Comparison of ENCODE assay signal across 18 cellular contexts in genomic region chr18:50104421-50104820, GRCh38.
DNase-seq lines count a peak whose midpoint lies in the region; ATAC-seq and TF ChIP-seq lines count a peak whose summit lies in the region.
"Had no signal": no experiment of that assay in that cellular context is flagged by ENCODE, and none has a peak within 500 bp of the region (broad histone marks: within the 10 kb centered on the region; RNA-seq: fewer than 3 reads in every experiment).

No MANE protein-coding gene starts in this region.

- H3K27me3 ChIP-seq in RWPE2 (ENCODE audit: insufficient read depth, poor library complexity, severe bottlenecking), result no peaks in the 10 kb centered on the region

- H3K4me3 ChIP-seq in RWPE2 (ENCODE audit: severe bottlenecking), result no peak overlapping the region
- H3K4me3 ChIP-seq in foreskin fibroblast (ENCODE audit: low read depth in 1 of 2, low read length in 2 of 2), result no peak overlapping the region
- H3K4me3 ChIP-seq: GM12878, HAP-1 had no signal

- H3K4me1 Mint-ChIP-seq in glutamatergic neuron (ENCODE audit: low read depth, unreplicated experiment) (no peaks in the 10 kb centered on the region), CD14-positive monocyte (no peaks in the 10 kb centered on the region)
- H3K4me1 Mint-ChIP-seq: B cell; CD4-positive, alpha-beta memory T cell had no signal

- H3K36me3 Mint-ChIP-seq in glutamatergic neuron (ENCODE audit: unreplicated experiment), result no peaks in the 10 kb centered on the region
- H3K36me3 Mint-ChIP-seq in CD14-positive monocyte, result no peaks in the 10 kb centered on the region
- H3K36me3 Mint-ChIP-seq: CD4-positive, alpha-beta memory T cell had no signal

- peaks cover 7% of the 10 kb centered on the region for H3K4me1 ChIP-seq in RWPE2 (ENCODE audit: insufficient read depth, poor library complexity, severe bottlenecking)

- intact Hi-C loops in CD14-positive monocyte (cut with micrococcal nuclease), result no loop called here

- no peaks in the 10 kb centered on the region for H3K9me3 ChIP-seq in RWPE2 (ENCODE audit: severe bottlenecking)
- H3K9me3 ChIP-seq: HAP-1 had no signal

- no peaks in the 10 kb centered on the region for H3K36me3 ChIP-seq in RWPE2 (ENCODE audit: low read depth)
- H3K36me3 ChIP-seq: HAP-1 had no signal

- H3K9me3 Mint-ChIP-seq in glutamatergic neuron (ENCODE audit: unreplicated experiment) (no peaks in the 10 kb centered on the region), CD14-positive monocyte (peaks cover 0 to 3% (median 0%) of the 10 kb centered on the region in 7 donors)
- H3K9me3 Mint-ChIP-seq: HFFc6, IgD-negative memory B cell had no signal

- peak; percentile 11 for DNase-seq in Daoy (ENCODE audit: low read depth)
- DNase-seq in HPDE6-E6E7 (ENCODE audit: extremely low spot score), result peak; percentile 33
- DNase-seq in RWPE2 (ENCODE audit: low spot score), result no peak
- peak; percentile 20 to 21 for DNase-seq in foreskin fibroblast
- no peak for DNase-seq in glutamatergic neuron
- no peak for DNase-seq in NCI-H1436 (lab: John Stamatoyannopoulos, UW)
- DNase-seq in CD14-positive monocyte (ENCODE audit: low spot score), result no peak
- DNase-seq: C1 segment of cervical spinal cord; CD4-positive, alpha-beta memory T cell; DMS153; HFFc6; KG1 had no signal

- no peak overlapping the region for H3K4me3 Mint-ChIP-seq in glutamatergic neuron (ENCODE audit: unreplicated experiment)
- H3K4me3 Mint-ChIP-seq in CD14-positive monocyte, result no peak overlapping the region
- H3K4me3 Mint-ChIP-seq: B cell; CD4-positive, alpha-beta memory T cell; HFFc6; IgD-negative memory B cell had no signal

- no peak overlapping the region for H3K27ac ChIP-seq in RWPE2 (ENCODE audit: poor library complexity, severe bottlenecking)
- H3K27ac ChIP-seq: HL-60 had no signal

- no peak for TF ChIP-seq CTCF in RWPE2 (IDR thresholded peaks at IDR 0.05; ENCODE audit: poor library complexity, severe bottlenecking)
- no peak for TF ChIP-seq CTCF in foreskin fibroblast (IDR thresholded peaks at IDR 0.05; ENCODE audit: low read depth, low read length)
- no peak for TF ChIP-seq CTCF in glutamatergic neuron (IDR thresholded peaks at IDR 0.05; ENCODE audit: partially characterized antibody, unreplicated experiment)
- no peak for TF ChIP-seq CTCF in CD14-positive monocyte (IDR thresholded peaks at IDR 0.05)

- H3K27me3 Mint-ChIP-seq in glutamatergic neuron (ENCODE audit: unreplicated experiment), result no peaks in the 10 kb centered on the region
- H3K27me3 Mint-ChIP-seq in CD14-positive monocyte (ENCODE audit: low read depth in 3 of 3), result peaks cover 0 to 4% (median 2%) of the 10 kb centered on the region in 3 donors

- ATAC-seq in RWPE2 (ENCODE audit: low read depth) (peak; percentile 54; the same call in 2 of the 3 replicates), GM21786 (IDR thresholded peaks at IDR 0.05; ENCODE audit: unreplicated experiment) (no peak)
- ATAC-seq: GM12878 had no signal

- no peak overlapping the region for H3K27ac Mint-ChIP-seq in glutamatergic neuron (ENCODE audit: unreplicated experiment)
- no peak overlapping the region for H3K27ac Mint-ChIP-seq in CD14-positive monocyte
- H3K27ac Mint-ChIP-seq: B cell; CD4-positive, alpha-beta memory T cell; HFFc6; IgD-negative memory B cell had no signal

Comparison
In these comparisons a context has a peak if more than half of its experiments do, and no peak if none do; other contexts are left out.
1. DNase-seq: peak in Daoy (single experiment), HPDE6-E6E7 (single experiment) and foreskin fibroblast (2 of 2); none in RWPE2 (single experiment), glutamatergic neuron (single experiment), NCI-H1436 (single experiment) and CD14-positive monocyte (single experiment).